In genomic region chr10:102752934-102753664, GRCh38 we compare ENCODE assay signal across 1 cellular context.
A peak's percentile ranks its signal among the peaks of the same experiment; 100 is the strongest.
TF ChIP-seq lines count a peak whose summit lies in the region.

No MANE protein-coding gene starts in this region.

TF ChIP-seq in GM12878, 131 proteins besides CTCF, POLR2A, EP300 and RAD21:
- 0 out of 3 replicates have a peak, but pooled peaks have one; percentile 20 for TF ChIP-seq POU2F2 (IDR thresholded peaks at IDR 0.05; ENCODE audit: borderline replicate concordance, low read depth, low read length)
- TF ChIP-seq SMC3 (IDR thresholded peaks at IDR 0.05; ENCODE audit: borderline replicate concordance, low read length) = peak; percentile 59; the same call in 1 of the 2 replicates
- 0 out of 2 replicates have a peak, but pooled peaks have one; percentile 35 for TF ChIP-seq YY1 (IDR thresholded peaks at IDR 0.05; ENCODE audit: low read depth, low read length)
- TF ChIP-seq RUNX3 (IDR thresholded peaks at IDR 0.05; ENCODE audit: low read length) = peak; percentile 91
- TF ChIP-seq HCFC1 (IDR thresholded peaks at IDR 0.05; ENCODE audit: low read length) = no peak
- TF ChIP-seq HDGF (IDR thresholded peaks at IDR 0.05) = no peak
- peak; percentile 54; the same call in 1 of the 2 replicates for TF ChIP-seq CBFB (IDR thresholded peaks at IDR 0.05; ENCODE audit: low read depth)
